In the genomic region with DNA sequence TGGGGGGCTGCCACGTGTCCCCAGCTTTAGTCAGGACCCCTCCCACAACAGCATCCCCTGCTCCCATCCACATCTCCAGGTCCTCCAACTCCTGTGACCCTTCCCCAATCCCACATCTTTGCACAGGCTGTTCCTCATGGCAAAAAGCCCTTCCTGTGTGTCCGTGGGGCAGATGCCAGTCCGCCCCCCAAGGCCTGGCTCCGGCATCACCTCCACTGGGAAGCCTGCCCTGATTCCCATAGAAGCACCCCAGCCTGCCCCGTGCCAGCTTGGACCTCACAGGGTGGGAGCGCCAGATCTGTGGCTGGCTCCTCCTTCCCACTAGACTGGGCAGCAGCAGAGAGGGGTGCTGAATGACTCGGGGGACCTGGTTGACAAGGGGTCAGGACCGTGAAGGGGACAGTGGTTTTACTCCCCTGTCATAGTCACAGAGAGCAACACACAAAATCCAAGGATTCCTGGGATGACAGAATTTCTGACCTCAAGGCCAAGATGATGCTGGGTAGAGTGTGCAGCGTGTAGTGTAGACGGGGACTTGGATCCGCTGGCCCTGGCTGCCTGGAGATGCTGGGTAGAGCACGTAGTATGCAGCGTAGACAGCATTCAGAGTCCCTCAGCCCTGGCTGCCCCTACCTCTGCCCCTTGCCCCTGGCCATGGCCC, we compare ENCODE assay signal across 11 cellular contexts. TPM values are rescaled to one million over a fixed set of nuclear protein-coding genes. Genes with fewer than 3 reads are reported as not detected.
DNase-seq lines count a peak whose midpoint lies in the region; ATAC-seq, FAIRE-seq and TF ChIP-seq lines count a peak whose summit lies in the region.
"Had no signal": no experiment of that assay in that cellular context is flagged by ENCODE, and none has a peak within 500 bp of the region (broad histone marks: within the 10 kb centered on the region; RNA-seq: fewer than 3 reads in every experiment).

No MANE protein-coding gene starts in this region.

- H3K4me1 Mint-ChIP-seq in GM23338 (peaks cover 13% of the 10 kb centered on the region), CD14-positive monocyte (peaks cover 55% of the 10 kb centered on the region)
- H3K4me1 Mint-ChIP-seq in natural killer cell treated with Interleukin-12 subunit alpha and Interleukin-12 subunit beta and Interleukin-15 and Interleukin-18, amount 100 ng/mL, for 72 hours (ENCODE audit: low read depth in 2 of 2) = peaks cover 59 to 63% of the 10 kb centered on the region in 2 donors

- H3K9me3 ChIP-seq in GM12878 (replicated peaks; ENCODE audit: control insufficient read depth, insufficient read depth, low read length) = no peaks in the 10 kb centered on the region

- intact Hi-C loops in GM12878 (cut with micrococcal nuclease; ENCODE audit: unreplicated experiment) = no loop called here
- intact Hi-C loops in CD14-positive monocyte (cut with micrococcal nuclease) = no loop called here

- H3K4me3 Mint-ChIP-seq in GM23338 = no peak overlapping the region
- H3K4me3 Mint-ChIP-seq in natural killer cell treated with Interleukin-12 subunit alpha and Interleukin-12 subunit beta and Interleukin-15 and Interleukin-18, amount 100 ng/mL, for 72 hours = peak overlapping the region; percentile 91
- H3K4me3 Mint-ChIP-seq in CD14-positive monocyte = peak overlapping the region in 1 of 2 donors; percentile 68

- SMC1A ChIA-PET in GM12878 (lab: Charles Lee; ENCODE audit: uncharacterized antibody, unreplicated experiment) = interaction anchor here (1.1 to 2.8 kb wide), 4 partner anchors 9 to 45 kb away, joined by 7 to 25 read pairs (median 16); no protein-coding TSS in a partner anchor

- no peaks in the 10 kb centered on the region for H3K9me2 ChIP-seq in GM23338 (ENCODE audit: insufficient read depth)

- H3K36me3 Mint-ChIP-seq in GM23338 (ENCODE audit: low read depth) (no peaks in the 10 kb centered on the region), CD14-positive monocyte (peaks cover 2 to 5% of the 10 kb centered on the region in 2 donors)
- H3K36me3 Mint-ChIP-seq in natural killer cell treated with Interleukin-12 subunit alpha and Interleukin-12 subunit beta and Interleukin-15 and Interleukin-18, amount 100 ng/mL, for 72 hours = no peaks in the 10 kb centered on the region

- H3K4me2 ChIP-seq in GM23338 (peak overlapping the region; percentile 26; the same call in 1 of the 2 replicates), GM12878 (ENCODE audit: control insufficient read depth, insufficient read depth) (peak overlapping the region; percentile 73; the same call in 1 of the 2 replicates)

- H3K9me3 Mint-ChIP-seq in GM23338 = no peaks in the 10 kb centered on the region
- no peaks in the 10 kb centered on the region for H3K9me3 Mint-ChIP-seq in natural killer cell treated with Interleukin-12 subunit alpha and Interleukin-12 subunit beta and Interleukin-15 and Interleukin-18, amount 100 ng/mL, for 72 hours
- no peaks in the 10 kb centered on the region for H3K9me3 Mint-ChIP-seq in CD14-positive monocyte

- H3K36me3 ChIP-seq in GM23338 (ENCODE audit: insufficient read depth) (no peaks in the 10 kb centered on the region), GM12878 (ENCODE audit: control insufficient read depth in 2 of 2, insufficient read depth in 2 of 2, low read length in 1 of 2) (no peaks in the 10 kb centered on the region)

- DNase-seq in AG08395 (ENCODE audit: low spot score) (peak; percentile 4), GM23338 (ENCODE audit: low spot score) (no peak), GM12878 (ENCODE audit: low read depth, low spot score) (no peak), CD14-positive monocyte (ENCODE audit: low spot score) (no peak), KG1 (lab: John Stamatoyannopoulos, UW) (no peak), SW480 (ENCODE audit: low spot score) (no peak), DMS79 treated with DMSO at 0.1 percent for 48 hours (lab: John Stamatoyannopoulos, UW) (no peak)
- DNase-seq in natural killer cell treated with Interleukin-12 subunit alpha and Interleukin-12 subunit beta and Interleukin-15 and Interleukin-18, amount 100 ng/mL, for 72 hours (ENCODE audit: low spot score) = no peak
- DNase-seq: NCI-H1694, OCI-M1 had no signal

- 58% methylated on average over 13 of the region's 13 CpGs for WGBS in GM12878 (ENCODE audit: insufficient coverage, insufficient replicate concordance, low lambda C conversion rate, missing lambda C conversion rate)

- POLR2A ChIA-PET in GM12878 (lab: Charles Lee) = interaction anchor here (0.6 to 1.9 kb wide), 5 partner anchors 8 to 95 kb away, joined by 3 to 11 read pairs (median 3); no protein-coding TSS in a partner anchor

- in situ Hi-C loops in GM12878 (cut with MboI) = no loop called here

- no peaks in the 10 kb centered on the region for H4K20me1 ChIP-seq in GM23338 (replicated peaks; ENCODE audit: insufficient read depth)
- no peaks in the 10 kb centered on the region for H4K20me1 ChIP-seq in GM12878 (ENCODE audit: control insufficient read depth, insufficient read depth)

- ATAC-seq in GM23338 (no peak; the same call in 1 of the 3 replicates), GM12878 (no peak)
- ATAC-seq in natural killer cell treated with Interleukin-12 subunit alpha and Interleukin-12 subunit beta and Interleukin-15 and Interleukin-18, amount 100 ng/mL, for 72 hours = no peak

- no peak overlapping the region for H3K27ac ChIP-seq in GM23338 (ENCODE audit: low read depth)
- no peak overlapping the region for H3K27ac ChIP-seq in GM12878 (ENCODE audit: control insufficient read depth, insufficient read depth)

- no peak overlapping the region for H3K4me3 ChIP-seq in GM23338
- no peak overlapping the region for H3K4me3 ChIP-seq in GM12878

- H3K4me1 ChIP-seq in GM23338 (ENCODE audit: insufficient read depth) = peaks cover 7% of the 10 kb centered on the region; the same call in 1 of the 2 replicates
- H3K4me1 ChIP-seq in GM12878 (ENCODE audit: control insufficient read depth, insufficient read depth, low read length) = peaks cover 42% of the 10 kb centered on the region

- no peak for FAIRE-seq in GM12878 (lab: Jason Lieb, UNC)
- FAIRE-seq: TTC549 had no signal

- TF ChIP-seq EP300 in GM12878 (IDR thresholded peaks at IDR 0.05; ENCODE audit: borderline replicate concordance in 1 of 2, control insufficient read depth in 1 of 2, low read depth in 2 of 2, low read length in 2 of 2) = no peak

- H2AFZ ChIP-seq in GM23338 (peak overlapping the region; percentile 52; the same call in 1 of the 2 replicates), GM12878 (ENCODE audit: control insufficient read depth, low read depth, low read length) (no peak overlapping the region)

- H3K79me2 ChIP-seq in GM23338 (replicated peaks; ENCODE audit: insufficient read depth) (no peaks in the 10 kb centered on the region), GM12878 (ENCODE audit: control insufficient read depth, insufficient read depth, low read length) (no peaks in the 10 kb centered on the region)

- H3K9ac ChIP-seq in GM12878 (ENCODE audit: control insufficient read depth, insufficient read depth, low read length) = no peak overlapping the region

- 0 out of 2 replicates have a peak, but pooled peaks cover 2% of the 10 kb centered on the region for H3F3A ChIP-seq in GM23338 (replicated peaks; ENCODE audit: low read depth)

- no peak for TF ChIP-seq CTCF in GM23338 (conservative IDR thresholded peaks at IDR 0.05; ENCODE audit: low read depth in 2 of 2)
- no peak for TF ChIP-seq CTCF in GM12878 (IDR thresholded peaks at IDR 0.05 in 2 of 3, conservative IDR thresholded peaks at IDR 0.05 in 1 of 3; ENCODE audit: control insufficient read depth in 2 of 3, extremely low read depth in 1 of 3, insufficient read depth in 1 of 3, low read depth in 3 of 3, low read length in 3 of 3)
- TF ChIP-seq CTCF in CD14-positive monocyte (IDR thresholded peaks at IDR 0.05) = no peak

- CTCF ChIA-PET in GM12878 (lab: Yijun Ruan, JAX) = interaction anchor here (1.2 to 3.2 kb wide), 6 partner anchors 8 to 45 kb away, joined by 3 to 21 read pairs (median 10); no protein-coding TSS in a partner anchor

- H3K27me3 ChIP-seq in GM23338 (ENCODE audit: insufficient read depth) (no peaks in the 10 kb centered on the region), GM12878 (replicated peaks in 1 of 2; ENCODE audit: control insufficient read depth in 2 of 2, insufficient read depth in 2 of 2, low read length in 1 of 2) (no peaks in the 10 kb centered on the region)

- RAD21 ChIA-PET in GM12878 (lab: Charles Lee; ENCODE audit: unreplicated experiment) = interaction anchor here (1.1 to 2.3 kb wide), 4 partner anchors 7 to 79 kb away, joined by 4 to 17 read pairs (median 12); no protein-coding TSS in a partner anchor

- no peak for TF ChIP-seq RAD21 in GM12878 (IDR thresholded peaks at IDR 0.05; ENCODE audit: insufficient read depth, low read depth, low read length)

- BruUV-seq in GM12878 (replicated peaks; lab: Mats Ljungman, UMichigan) = no TSS peak

- H3K27me3 Mint-ChIP-seq in GM23338 (ENCODE audit: insufficient read depth, low read depth, poor library complexity) = peaks cover 8% of the 10 kb centered on the region
- peaks cover 0 to 2% of the 10 kb centered on the region in 2 donors for H3K27me3 Mint-ChIP-seq in natural killer cell treated with Interleukin-12 subunit alpha and Interleukin-12 subunit beta and Interleukin-15 and Interleukin-18, amount 100 ng/mL, for 72 hours
- H3K27me3 Mint-ChIP-seq in CD14-positive monocyte (ENCODE audit: low read depth in 3 of 3) = peaks cover 6 to 7% (median 6%) of the 10 kb centered on the region in 3 donors

- TF ChIP-seq POLR2A in GM12878 (IDR thresholded peaks at IDR 0.05; ENCODE audit: low read depth, low read length) = no peak

- H3K27ac Mint-ChIP-seq in GM23338 = no peak overlapping the region
- peak overlapping the region in 1 of 2 donors; percentile 91 for H3K27ac Mint-ChIP-seq in natural killer cell treated with Interleukin-12 subunit alpha and Interleukin-12 subunit beta and Interleukin-15 and Interleukin-18, amount 100 ng/mL, for 72 hours
- peak overlapping the region in 3 of 7 donors; percentile 58 to 71 (median 60) for H3K27ac Mint-ChIP-seq in CD14-positive monocyte

RNA-seq across cellular contexts. Expression of a gene that starts 13.3 kb away (rescaled TPM):
- total RNA-seq in GM23338 (2014; rRNA removed; shearing (Covaris generic)) = 0.89 and 0.90 TPM in 2 replicates
- 0.43 TPM in 1 of 2 replicates, not detected in the other for polyA plus RNA-seq in GM23338 (2016; fragmentation: Nextera tagmentation; extraction: Ambion mirVana)
- 1.0 and 2.7 TPM in 2 replicates for total RNA-seq in GM12878 (2013; cell fraction: nucleolus; rRNA removed)
- 3.2 and 4.4 TPM in 2 replicates for total RNA-seq in GM12878 (2014; rRNA removed)
- 0.74 and 1.0 TPM in 2 replicates for total RNA-seq in GM12878 (2014; rRNA removed; fragmentation: Illumina TruSeq; extraction: Trizol)
- total RNA-seq in GM12878 (2021) = 12.4 and 13.7 TPM in 2 replicates
- 1.7 TPM for polyA plus RNA-seq in GM12878 (2011; ENCODE audit: low read depth)
- polyA plus RNA-seq in GM12878 (2011; rRNA removed) = 0.20 and 0.23 TPM in 2 replicates
- polyA plus RNA-seq in GM12878 (2011; cell fraction: cytosol; rRNA removed) = 0.99 and 1.6 TPM in 2 replicates
- polyA plus RNA-seq in GM12878 (2011; cell fraction: nucleus; rRNA removed) = 3.2 and 8.0 TPM in 2 replicates
- 11.2 and 12.8 TPM in 2 replicates for polyA plus RNA-seq in GM12878 (2012)
- 0.14 and 0.66 TPM in 2 replicates for polyA plus RNA-seq in GM12878 (2014; fragmentation: Illumina TruSeq; extraction: Trizol)
- under 1 TPM; 0.16 to 0.71 TPM for polyA plus RNA-seq in GM12878 (2014; fragmentation: Nextera tagmentation; extraction: Ambion mirVana)
- polyA plus RNA-seq in GM12878 (2014; rRNA removed) = 3.8 and 7.6 TPM in 2 replicates
- 1 to 10 TPM in 1 of 2 experiments, under 1 TPM in 1; 1.00 to 1.8 TPM for polyA plus RNA-seq in GM12878 (2016; fragmentation: Nextera tagmentation; extraction: Ambion mirVana)
- polyA minus RNA-seq in GM12878 (2011; rRNA and poly(A)+ RNA removed) = 0.15 and 0.31 TPM in 2 replicates
- 1.5 TPM in 2 replicates for polyA minus RNA-seq in GM12878 (2011; cell fraction: cytosol; rRNA and poly(A)+ RNA removed)
- polyA minus RNA-seq in GM12878 (2011; cell fraction: nucleus; rRNA and poly(A)+ RNA removed) = 2.4 and 8.4 TPM in 2 replicates
- 1 to 10 TPM; 3.4 to 6.7 TPM for total RNA-seq in natural killer cell treated with Interleukin-12 subunit alpha and Interleukin-12 subunit beta and Interleukin-15 and Interleukin-18, amount 100 ng/mL, for 72 hours
- 10 to 100 TPM; 34.0 to 51.4 TPM for polyA plus RNA-seq in CD14-positive monocyte
